Comparison of ENCODE assay signal across 16 cellular contexts in genomic region chr17:67542219-67543114, GRCh38.
DNase-seq lines count a peak whose midpoint lies in the region; ATAC-seq and TF ChIP-seq lines count a peak whose summit lies in the region.
"Had no signal": no experiment of that assay in that cellular context is flagged by ENCODE, and none has a peak within 500 bp of the region (broad histone marks: within the 10 kb centered on the region; RNA-seq: fewer than 3 reads in every experiment).

No MANE protein-coding gene starts in this region.

- H3K27ac Mint-ChIP-seq in activated naive CD4-positive, alpha-beta T cell treated with anti-CD3 and anti-CD28 coated beads for 36 hours: no peak overlapping the region
- no peak overlapping the region for H3K27ac Mint-ChIP-seq in activated naive CD4-positive, alpha-beta T cell treated with anti-CD3 and anti-CD28 coated beads, Interleukin-2, amount 10 ng/mL, durations not matched to agents 7 days and 5 days
- H3K27ac Mint-ChIP-seq in activated naive CD8-positive, alpha-beta T cell treated with anti-CD3 and anti-CD28 coated beads, Interleukin-2, amount 50 U/mL, for 24 hours: no peak overlapping the region
- no peak overlapping the region for H3K27ac Mint-ChIP-seq in T-cell
- H3K27ac Mint-ChIP-seq: B cell had no signal

- CTCF ChIA-PET in activated naive CD4-positive, alpha-beta T cell treated with anti-CD3 and anti-CD28 coated beads for 36 hours (lab: Charles Lee): no interaction called here
- CTCF ChIA-PET in activated naive CD4-positive, alpha-beta T cell treated with anti-CD3 and anti-CD28 coated beads, Interleukin-2, amount 10 ng/mL, durations not matched to agents 7 days and 5 days (lab: Charles Lee): no interaction called here
- CTCF ChIA-PET in T-cell (lab: Charles Lee): no interaction called here

- DNase-seq in activated naive CD4-positive, alpha-beta T cell treated with anti-CD3 and anti-CD28 coated beads for 36 hours: peak; percentile 23
- no peak for DNase-seq in activated naive CD4-positive, alpha-beta T cell treated with anti-CD3 and anti-CD28 coated beads, Interleukin-2, amount 10 ng/mL, durations not matched to agents 7 days and 5 days
- DNase-seq in NCI-H146 treated with DMSO at 0.1 percent for 48 hours (lab: John Stamatoyannopoulos, UW; ENCODE audit: unreplicated experiment) (peak; percentile 61), right lobe of liver (no peak), T-cell (no peak), NCI-H1417 treated with DMSO at 0.1 percent for 48 hours (lab: John Stamatoyannopoulos, UW) (no peak)
- no peak for DNase-seq in activated naive CD8-positive, alpha-beta T cell treated with anti-CD3 and anti-CD28 coated beads, Interleukin-2, amount 50 U/mL, for 24 hours
- DNase-seq: CD4-positive, alpha-beta memory T cell; DND-41; GDM1; Karpas-422; MM.1S; NCI-H1105 treated with DMSO at 0.1 percent for 48 hours; NCI-H510A had no signal

- POLR2A ChIA-PET in T-cell (lab: Charles Lee): no interaction called here

- H3K9me3 ChIP-seq in right lobe of liver: no peaks in the 10 kb centered on the region
- H3K9me3 ChIP-seq: HAP-1 had no signal

- no peaks in the 10 kb centered on the region for H3K9me3 Mint-ChIP-seq in activated naive CD4-positive, alpha-beta T cell treated with anti-CD3 and anti-CD28 coated beads for 36 hours
- H3K9me3 Mint-ChIP-seq in activated naive CD4-positive, alpha-beta T cell treated with anti-CD3 and anti-CD28 coated beads, Interleukin-2, amount 10 ng/mL, durations not matched to agents 7 days and 5 days: no peaks in the 10 kb centered on the region
- no peaks in the 10 kb centered on the region for H3K9me3 Mint-ChIP-seq in activated naive CD8-positive, alpha-beta T cell treated with anti-CD3 and anti-CD28 coated beads, Interleukin-2, amount 50 U/mL, for 24 hours
- H3K9me3 Mint-ChIP-seq in T-cell: no peaks in the 10 kb centered on the region
- H3K9me3 Mint-ChIP-seq: CD4-positive, alpha-beta memory T cell had no signal

- no peaks in the 10 kb centered on the region for H3K36me3 ChIP-seq in right lobe of liver
- H3K36me3 ChIP-seq: HAP-1 had no signal

- no peak overlapping the region for H3K4me3 Mint-ChIP-seq in activated naive CD4-positive, alpha-beta T cell treated with anti-CD3 and anti-CD28 coated beads for 36 hours
- no peak overlapping the region for H3K4me3 Mint-ChIP-seq in activated naive CD4-positive, alpha-beta T cell treated with anti-CD3 and anti-CD28 coated beads, Interleukin-2, amount 10 ng/mL, durations not matched to agents 7 days and 5 days
- H3K4me3 Mint-ChIP-seq in activated naive CD8-positive, alpha-beta T cell treated with anti-CD3 and anti-CD28 coated beads, Interleukin-2, amount 50 U/mL, for 24 hours: no peak overlapping the region
- no peak overlapping the region for H3K4me3 Mint-ChIP-seq in T-cell
- H3K4me3 Mint-ChIP-seq: B cell; CD4-positive, alpha-beta memory T cell had no signal

- peaks cover 6% of the 10 kb centered on the region for H3K36me3 Mint-ChIP-seq in activated naive CD4-positive, alpha-beta T cell treated with anti-CD3 and anti-CD28 coated beads for 36 hours (ENCODE audit: low read depth)
- H3K36me3 Mint-ChIP-seq in activated naive CD4-positive, alpha-beta T cell treated with anti-CD3 and anti-CD28 coated beads, Interleukin-2, amount 10 ng/mL, durations not matched to agents 7 days and 5 days: peaks cover 15% of the 10 kb centered on the region
- H3K36me3 Mint-ChIP-seq in activated naive CD8-positive, alpha-beta T cell treated with anti-CD3 and anti-CD28 coated beads, Interleukin-2, amount 50 U/mL, for 24 hours (ENCODE audit: low read depth): peaks cover 10% of the 10 kb centered on the region
- peaks cover 38% of the 10 kb centered on the region for H3K36me3 Mint-ChIP-seq in T-cell

- H3K4me3 ChIP-seq in right lobe of liver: no peak overlapping the region
- H3K4me3 ChIP-seq: HAP-1 had no signal

- H3K27me3 Mint-ChIP-seq in activated naive CD4-positive, alpha-beta T cell treated with anti-CD3 and anti-CD28 coated beads for 36 hours (ENCODE audit: low read depth): no peaks in the 10 kb centered on the region
- H3K27me3 Mint-ChIP-seq in activated naive CD4-positive, alpha-beta T cell treated with anti-CD3 and anti-CD28 coated beads, Interleukin-2, amount 10 ng/mL, durations not matched to agents 7 days and 5 days: no peaks in the 10 kb centered on the region
- H3K27me3 Mint-ChIP-seq in activated naive CD8-positive, alpha-beta T cell treated with anti-CD3 and anti-CD28 coated beads, Interleukin-2, amount 50 U/mL, for 24 hours: no peaks in the 10 kb centered on the region
- H3K27me3 Mint-ChIP-seq in T-cell: no peaks in the 10 kb centered on the region
- H3K27me3 Mint-ChIP-seq: B cell; CD4-positive, alpha-beta memory T cell had no signal

- peaks cover 0 to 21% (median 2%) of the 10 kb centered on the region in 4 donors for H3K4me1 ChIP-seq in right lobe of liver
- H3K4me1 ChIP-seq: HAP-1 had no signal

- peaks cover 14% of the 10 kb centered on the region for H3K4me1 Mint-ChIP-seq in activated naive CD4-positive, alpha-beta T cell treated with anti-CD3 and anti-CD28 coated beads for 36 hours (ENCODE audit: low read depth)
- H3K4me1 Mint-ChIP-seq in activated naive CD4-positive, alpha-beta T cell treated with anti-CD3 and anti-CD28 coated beads, Interleukin-2, amount 10 ng/mL, durations not matched to agents 7 days and 5 days: no peaks in the 10 kb centered on the region
- peaks cover 14% of the 10 kb centered on the region for H3K4me1 Mint-ChIP-seq in activated naive CD8-positive, alpha-beta T cell treated with anti-CD3 and anti-CD28 coated beads, Interleukin-2, amount 50 U/mL, for 24 hours
- peaks cover 8 to 19% (median 14%) of the 10 kb centered on the region in 3 donors for H3K4me1 Mint-ChIP-seq in T-cell

- WGBS in right lobe of liver (ENCODE audit: insufficient coverage, low coverage, low lambda C conversion rate, missing lambda C conversion rate): 35% methylated on average over 9 of the region's 11 CpGs

- ATAC-seq in activated naive CD8-positive, alpha-beta T cell treated with anti-CD3 and anti-CD28 coated beads, Interleukin-2, amount 50 U/mL, for 24 hours: peak; percentile 49
- ATAC-seq in right lobe of liver (peak; percentile 45 to 62 (median 55)), T-cell (replicated peaks in 1 of 4) (no peak)

- no peak for TF ChIP-seq POLR2A in right lobe of liver (IDR thresholded peaks at IDR 0.05)

- no peak for TF ChIP-seq CTCF in right lobe of liver (IDR thresholded peaks at IDR 0.05)

- H3K27ac ChIP-seq in right lobe of liver: no peak overlapping the region

- intact Hi-C loops in activated naive CD4-positive, alpha-beta T cell treated with anti-CD3 and anti-CD28 coated beads for 36 hours (cut with micrococcal nuclease): no loop called here
- intact Hi-C loops in right lobe of liver (cut with DNase I): no loop called here

- no peaks in the 10 kb centered on the region for H3K27me3 ChIP-seq in right lobe of liver

Comparison
In these comparisons a context has a peak if more than half of its experiments do, and no peak if none do; other contexts are left out.
1. DNase-seq: peak in activated naive CD4-positive, alpha-beta T cell treated with anti-CD3 and anti-CD28 coated beads for 36 hours (single experiment) and NCI-H146 treated with DMSO at 0.1 percent for 48 hours (single experiment); none in activated naive CD4-positive, alpha-beta T cell treated with anti-CD3 and anti-CD28 coated beads, Interleukin-2, amount 10 ng/mL, durations not matched to agents 7 days and 5 days (single experiment), activated naive CD8-positive, alpha-beta T cell treated with anti-CD3 and anti-CD28 coated beads, Interleukin-2, amount 50 U/mL, for 24 hours (single experiment), right lobe of liver (0 of 3), T-cell (0 of 34) and NCI-H1417 treated with DMSO at 0.1 percent for 48 hours (single experiment).
2. ATAC-seq: peak in activated naive CD8-positive, alpha-beta T cell treated with anti-CD3 and anti-CD28 coated beads, Interleukin-2, amount 50 U/mL, for 24 hours (single experiment) and right lobe of liver (4 of 4); none in T-cell (0 of 4).